In genomic region chr2:38634684-38635083, GRCh38 we compare ENCODE assay signal across 10 cellular contexts. TPM values are rescaled to one million over a fixed set of nuclear protein-coding genes. Genes with fewer than 3 reads are reported as not detected.
DNase-seq lines count a peak whose midpoint lies in the region; ATAC-seq, FAIRE-seq and TF ChIP-seq lines count a peak whose summit lies in the region.
"Had no signal": no experiment of that assay in that cellular context is flagged by ENCODE, and none has a peak within 500 bp of the region (broad histone marks: within the 10 kb centered on the region; RNA-seq: fewer than 3 reads in every experiment).

No MANE protein-coding gene starts in this region.

- POLR2A ChIA-PET in activated CD8-positive, alpha-beta T cell treated with anti-CD3 and anti-CD28 coated beads for 36 hours (lab: Charles Lee): interaction anchor here (0.6 to 1.0 kb wide), 2 partner anchors 18 to 20 kb away, joined by 3 read pairs; no protein-coding TSS in a partner anchor

- no peaks in the 10 kb centered on the region for H3K27me3 Mint-ChIP-seq in activated CD8-positive, alpha-beta T cell treated with anti-CD3 and anti-CD28 coated beads for 36 hours

- no peak for DNase-seq in activated CD8-positive, alpha-beta T cell treated with anti-CD3 and anti-CD28 coated beads for 36 hours
- DNase-seq in cerebellar nuclear complex (lab: John Stamatoyannopoulos, UW) (no peak), islet precursor cell (no peak), small intestine (no peak)
- DNase-seq in activated naive CD4-positive, alpha-beta T cell treated with anti-CD3 and anti-CD28 coated beads, Interleukin-2, amount 50 U/mL, for 16 hours: no peak
- DNase-seq: activated CD4-positive, alpha-beta T cell treated with anti-CD3 and anti-CD28 coated beads, Interleukin-2, amount 50 U/mL, for 1 hour; NCI-H1694 treated with DMSO at 0.1 percent for 48 hours had no signal

- no peaks in the 10 kb centered on the region for H3K27me3 ChIP-seq in small intestine (ENCODE audit: control insufficient read depth in 2 of 2, insufficient read depth in 2 of 2, low read length in 2 of 2)

- peaks cover 27% of the 10 kb centered on the region for H3K4me1 Mint-ChIP-seq in activated CD8-positive, alpha-beta T cell treated with anti-CD3 and anti-CD28 coated beads for 36 hours (ENCODE audit: low read depth)

- FAIRE-seq in small intestine (lab: Jason Lieb, UNC): no peak

- no peak overlapping the region for H3K27ac ChIP-seq in small intestine (ENCODE audit: low read depth in 1 of 2, low read length in 1 of 2)

- H3K36me3 ChIP-seq in small intestine (ENCODE audit: control insufficient read depth in 2 of 2, insufficient read depth in 2 of 2, low read length in 2 of 2): no peaks in the 10 kb centered on the region

- peak; percentile 77 for ATAC-seq in GM18505 (IDR thresholded peaks at IDR 0.05; ENCODE audit: unreplicated experiment)
- peak; percentile 96 for ATAC-seq in GM21529 (IDR thresholded peaks at IDR 0.05; ENCODE audit: unreplicated experiment)
- peak; percentile 98 for ATAC-seq in HG03460 (IDR thresholded peaks at IDR 0.05; ENCODE audit: unreplicated experiment)
- peak; percentile 89 for ATAC-seq in activated CD8-positive, alpha-beta T cell treated with anti-CD3 and anti-CD28 coated beads for 36 hours

- intact Hi-C loops in activated CD8-positive, alpha-beta T cell treated with anti-CD3 and anti-CD28 coated beads for 36 hours (cut with micrococcal nuclease): no loop called here

- H3K9me3 ChIP-seq in small intestine (ENCODE audit: control insufficient read depth, low read depth): no peaks in the 10 kb centered on the region

- no peaks in the 10 kb centered on the region for H3K9me3 Mint-ChIP-seq in activated CD8-positive, alpha-beta T cell treated with anti-CD3 and anti-CD28 coated beads for 36 hours

- no peaks in the 10 kb centered on the region for H3K4me1 ChIP-seq in small intestine (ENCODE audit: control insufficient read depth in 2 of 2, insufficient read depth in 1 of 2, low read depth in 1 of 2, low read length in 1 of 2)

- no peak for TF ChIP-seq CTCF in activated CD8-positive, alpha-beta T cell treated with anti-CD3 and anti-CD28 coated beads for 36 hours (IDR thresholded peaks at IDR 0.05)

- H3K27ac Mint-ChIP-seq in activated CD8-positive, alpha-beta T cell treated with anti-CD3 and anti-CD28 coated beads for 36 hours: no peak overlapping the region

- no peak overlapping the region for H3K4me3 Mint-ChIP-seq in activated CD8-positive, alpha-beta T cell treated with anti-CD3 and anti-CD28 coated beads for 36 hours

- TF ChIP-seq POLR2A in GM18505 (IDR thresholded peaks at IDR 0.05; ENCODE audit: borderline replicate concordance, extremely low read depth, insufficient read depth, insufficient read length): no peak

- WGBS in small intestine, 3 donors: 52 to 69% (median 66%) methylated on average over 3 of the region's 3 CpGs

- no peaks in the 10 kb centered on the region for H3K36me3 Mint-ChIP-seq in activated CD8-positive, alpha-beta T cell treated with anti-CD3 and anti-CD28 coated beads for 36 hours (ENCODE audit: low read depth)

- H3K4me3 ChIP-seq in small intestine (ENCODE audit: low read depth in 1 of 2, low read length in 2 of 2): no peak overlapping the region

- CTCF ChIA-PET in activated CD8-positive, alpha-beta T cell treated with anti-CD3 and anti-CD28 coated beads for 36 hours (lab: Charles Lee): interaction anchor here (1.2 to 3.1 kb wide), 2 partner anchors 23 to 53 kb away, joined by 4 to 9 read pairs; no protein-coding TSS in a partner anchor

RNA-seq across cellular contexts. Expression of gene GALM, which starts 31.2 kb away (rescaled TPM):
- total RNA-seq in activated CD8-positive, alpha-beta T cell treated with anti-CD3 and anti-CD28 coated beads for 36 hours: 10 to 100 TPM; 38.3 to 40.6 TPM
- polyA plus RNA-seq in small intestine: 100 to 1,000 TPM in 1 of 3 donors, 10 to 100 TPM in 2; 48.6 to 148 (median 74.6) TPM

RNA-seq across cellular contexts. Expression of gene HNRNPLL, which starts 32.0 kb away (rescaled TPM):
- 10 to 100 TPM; 54.9 to 55.3 TPM for total RNA-seq in activated CD8-positive, alpha-beta T cell treated with anti-CD3 and anti-CD28 coated beads for 36 hours
- polyA plus RNA-seq in small intestine: 10 to 100 TPM; 17.3 to 19.9 (median 19.4) TPM
